ENCODE assay signal across 8 cellular contexts in the genomic region with DNA sequence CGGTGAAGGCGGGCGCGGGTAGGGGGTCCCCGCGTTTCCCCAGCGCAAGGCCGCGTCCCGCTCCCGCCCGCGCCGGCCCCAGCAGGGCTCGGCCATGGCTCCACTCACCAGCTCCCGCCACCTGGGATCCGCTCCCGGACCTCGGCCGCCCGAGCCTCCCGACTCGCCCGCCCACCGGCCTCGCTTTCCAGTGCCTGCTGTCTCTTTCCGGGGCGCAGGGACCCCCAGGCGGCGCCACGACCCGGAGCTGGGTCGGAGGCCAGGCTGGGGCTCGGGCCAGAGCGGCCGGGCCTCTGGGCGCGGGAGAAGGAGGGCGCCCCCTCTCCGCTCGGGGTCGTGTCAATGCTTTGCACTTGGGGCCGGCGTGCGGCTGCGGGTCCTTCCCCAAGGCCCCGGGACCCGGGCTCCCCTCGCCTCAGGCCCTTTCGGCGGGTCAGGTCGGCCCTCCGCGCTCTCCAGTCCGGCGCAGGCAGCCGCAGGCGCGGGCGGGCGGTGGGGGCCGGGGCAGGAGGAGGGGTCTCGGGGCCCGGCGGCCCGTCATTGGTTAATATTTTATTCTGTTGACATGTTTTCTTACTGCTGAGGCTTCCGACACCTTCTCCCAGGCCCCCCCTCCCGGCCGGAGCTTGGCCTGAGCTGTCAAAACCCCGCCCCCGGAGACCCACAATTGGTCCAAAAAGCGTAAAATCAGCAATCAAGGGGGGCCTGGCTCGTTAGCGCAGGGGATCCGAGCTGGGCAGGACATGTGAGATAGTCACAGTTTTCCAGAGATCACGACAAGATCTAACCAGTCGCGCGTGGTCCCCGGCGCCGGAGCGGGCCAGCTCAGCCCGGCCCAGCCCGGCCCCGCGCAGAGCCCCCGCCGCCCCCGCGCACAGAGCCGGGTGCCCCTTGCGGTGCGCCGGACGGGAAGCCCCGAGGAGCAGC. TPM values are rescaled to one million over a fixed set of nuclear protein-coding genes. Genes with fewer than 3 reads are reported as not detected.
DNase-seq lines count a peak whose midpoint lies in the region; ATAC-seq and TF ChIP-seq lines count a peak whose summit lies in the region.

TSS of gene TBX2 (plus strand) at position 713 of the 927 bp plus-strand sequence. CDS start 334 bp downstream, outside the sequence.

- intact Hi-C loops in adrenal gland (cut with DNase I) = no loop called here
- intact Hi-C loops in sigmoid colon (cut with DNase I) = loop anchor here (5.0 kb wide), 1 partner anchor 147 kb away; no protein-coding TSS in a partner anchor

- H3K27me3 ChIP-seq in adrenal gland = peaks cover 38% of the 10 kb centered on the region
- H3K27me3 ChIP-seq in iPS DF 6.9 (ENCODE audit: control insufficient read depth, insufficient read depth, low read length) = peaks cover 89% of the 10 kb centered on the region
- H3K27me3 ChIP-seq in sigmoid colon = peaks cover 77 to 97% (median 90%) of the 10 kb centered on the region in 3 donors
- peaks cover 96% of the 10 kb centered on the region for H3K27me3 ChIP-seq in foreskin keratinocyte

- peak within 1 kb of the TSS; percentile 48 for H3K4me3 ChIP-seq in LNCaP clone FGC (ENCODE audit: low read depth, low read length)
- H3K4me3 ChIP-seq in adrenal gland = peak within 1 kb of the TSS in 3 of 4 donors; percentile 43 to 79 (median 63)
- H3K4me3 ChIP-seq in iPS DF 6.9 (ENCODE audit: low read length) = peak within 1 kb of the TSS; percentile 16; the same call in 1 of the 2 replicates
- peak within 1 kb of the TSS; percentile 23 to 46 (median 40) for H3K4me3 ChIP-seq in sigmoid colon

- DNase-seq in COLO829 (ENCODE audit: low spot score) (peak; percentile 93), LNCaP clone FGC (ENCODE audit: low read depth) (no peak), adrenal gland (peak; percentile 57 to 91 (median 65)), iPS DF 6.9 (ENCODE audit: low read depth, low spot score) (no peak), sigmoid colon (peak; percentile 78), foreskin keratinocyte (no peak)
- no peak for DNase-seq in activated CD4-positive, CD25-positive, alpha-beta regulatory T cell (lab: John Stamatoyannopoulos, UW)

- ATAC-seq in GM18909 (IDR thresholded peaks at IDR 0.05; ENCODE audit: poor library complexity, unreplicated experiment) (no peak), foreskin keratinocyte (no peak)

- H3K27ac ChIP-seq in adrenal gland (peak within 1 kb of the TSS in 4 of 5 donors; percentile 39 to 91 (median 66)), iPS DF 6.9 (ENCODE audit: low read length) (no peak within 1 kb of the TSS), sigmoid colon (peak within 1 kb of the TSS; percentile 46 to 92 (median 51)), foreskin keratinocyte (no peak within 1 kb of the TSS)

- TF ChIP-seq POLR2A in adrenal gland (IDR thresholded peaks at IDR 0.05) (peak in 1 of 2 donors; percentile 6), sigmoid colon (IDR thresholded peaks at IDR 0.05) (no peak)

- H3K36me3 ChIP-seq in adrenal gland (replicated peaks in 1 of 2) = no peaks in the 10 kb centered on the region
- H3K36me3 ChIP-seq in iPS DF 6.9 (ENCODE audit: control insufficient read depth, insufficient read depth, low read length) = no peaks in the 10 kb centered on the region
- no peaks in the 10 kb centered on the region for H3K36me3 ChIP-seq in sigmoid colon

- TF ChIP-seq EP300 in sigmoid colon (IDR thresholded peaks at IDR 0.05) = no peak

- H3K9me3 ChIP-seq in adrenal gland (replicated peaks in 1 of 3) (no peaks in the 10 kb centered on the region), iPS DF 6.9 (ENCODE audit: control insufficient read depth, insufficient read depth, low read length) (no peaks in the 10 kb centered on the region), sigmoid colon (no peaks in the 10 kb centered on the region)

- 1 to 3% (median 1%) methylated on average over 22 to 97 of the region's 97 CpGs for WGBS in adrenal gland, 4 donors
- no CpG with 5 or more reads among the region's 97 CpGs for WGBS in iPS DF 6.9 (ENCODE audit: insufficient coverage, insufficient read length)
- 1 to 2% methylated on average over 97 of the region's 97 CpGs for WGBS in sigmoid colon, 2 donors

- H3K4me1 ChIP-seq in adrenal gland (replicated peaks in 1 of 2) = peaks cover 25 to 38% of the 10 kb centered on the region in 2 donors
- peaks cover 17% of the 10 kb centered on the region for H3K4me1 ChIP-seq in iPS DF 6.9 (ENCODE audit: control insufficient read depth, insufficient read depth, low read length)
- H3K4me1 ChIP-seq in sigmoid colon = peaks cover 0 to 68% (median 63%) of the 10 kb centered on the region in 4 donors
- H3K4me1 ChIP-seq in foreskin keratinocyte = no peaks in the 10 kb centered on the region

- TF ChIP-seq CTCF in LNCaP clone FGC (IDR thresholded peaks at IDR 0.05; ENCODE audit: control insufficient read depth, extremely low read depth, insufficient read depth) (no peak), adrenal gland (IDR thresholded peaks at IDR 0.05) (no peak), sigmoid colon (IDR thresholded peaks at IDR 0.05) (no peak), foreskin keratinocyte (conservative IDR thresholded peaks at IDR 0.05) (no peak)

RNA-seq across cellular contexts. Expression of gene TBX2, which starts in this region (rescaled TPM):
- total RNA-seq in adrenal gland (10 to 100 TPM in 2 of 8 donors, 1 to 10 TPM in 6; 6.4 to 16.0 (median 7.4) TPM), sigmoid colon (1 to 10 TPM in 3 of 4 donors, under 1 TPM in 1; 0.99 to 5.3 (median 2.3) TPM), foreskin keratinocyte (not detected in 2 replicates)
- polyA plus RNA-seq in adrenal gland (10 to 100 TPM in 2 of 3 donors, 1 to 10 TPM in 1; 2.4 to 22.1 (median 14.9) TPM), sigmoid colon (1 to 10 TPM; 2.3 to 5.3 (median 3.6) TPM), foreskin keratinocyte (not detected in 2 replicates)

Comparison
In these comparisons a context has a peak if more than half of its experiments do, and no peak if none do; other contexts are left out.
1. DNase-seq: peak in COLO829 (single experiment), adrenal gland (7 of 7) and sigmoid colon (single experiment); none in LNCaP clone FGC (single experiment), iPS DF 6.9 (single experiment), activated CD4-positive, CD25-positive, alpha-beta regulatory T cell (0 of 4) and foreskin keratinocyte (0 of 2).
2. H3K27ac ChIP-seq: peak in adrenal gland (4 of 5) and sigmoid colon (4 of 4); none in iPS DF 6.9 (single experiment) and foreskin keratinocyte (single experiment).
3. Peak in every context shown above with its lines, with median percentiles within 50 percentile points of each other: H3K4me3 ChIP-seq.